In the genomic region with DNA sequence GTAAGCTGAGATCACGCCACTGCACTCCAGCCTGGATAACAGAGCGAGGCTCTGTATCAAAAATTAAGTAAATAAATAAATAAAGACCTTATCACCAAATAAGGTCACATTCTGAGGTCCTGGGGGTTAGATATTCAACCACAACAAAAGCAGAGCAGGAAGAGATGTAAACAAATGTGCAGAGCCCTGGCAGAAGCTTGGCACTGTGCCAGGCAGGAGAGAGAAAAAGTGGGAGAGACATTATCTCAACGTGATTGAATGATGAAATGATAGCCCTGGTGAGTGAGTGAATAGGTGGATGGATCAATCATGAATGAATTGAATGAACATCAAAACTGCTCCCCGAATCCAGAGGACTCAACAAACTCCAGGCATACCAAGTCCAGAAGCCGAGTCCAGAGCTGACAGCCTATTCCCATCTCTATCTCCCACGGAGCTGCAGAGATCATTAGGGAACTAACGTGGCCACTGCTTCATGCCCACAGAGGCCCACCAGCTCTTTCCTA, we compare ENCODE assay signal across 8 cellular contexts.
DNase-seq lines count a peak whose midpoint lies in the region; ATAC-seq and TF ChIP-seq lines count a peak whose summit lies in the region.

No MANE protein-coding gene starts in this region.

- H3K4me1 ChIP-seq in PC-9 (replicated peaks; ENCODE audit: insufficient read depth): peaks cover 99% of the 10 kb centered on the region
- peaks cover 51 to 68% (median 63%) of the 10 kb centered on the region in 4 donors for H3K4me1 ChIP-seq in esophagus muscularis mucosa
- H3K4me1 ChIP-seq in smooth muscle cell (ENCODE audit: low read depth): peaks cover 22% of the 10 kb centered on the region
- H3K4me1 ChIP-seq in foreskin keratinocyte: peaks cover 21% of the 10 kb centered on the region

- H2AFZ ChIP-seq in PC-9 (no peak overlapping the region), smooth muscle cell (ENCODE audit: low read depth) (no peak overlapping the region)

- H3K79me2 ChIP-seq in PC-9 (ENCODE audit: low read depth) (peaks cover 17% of the 10 kb centered on the region), smooth muscle cell (ENCODE audit: low read depth) (no peaks in the 10 kb centered on the region)

- no TSS peak for BruUV-seq in PC-9 (replicated peaks; lab: Mats Ljungman, UMichigan)

- no peak for ATAC-seq in foreskin keratinocyte

- CTCF ChIA-PET in PC-9 (lab: Charles Lee): interaction anchor here (1.7 kb wide), 1 partner anchor 33 kb away, joined by 3 read pairs; no protein-coding TSS in a partner anchor

- POLR2A ChIA-PET in PC-9 (lab: Charles Lee; ENCODE audit: unreplicated experiment): no interaction called here

- TF ChIP-seq CTCF in PC-9 (conservative IDR thresholded peaks at IDR 0.05) (no peak), esophagus muscularis mucosa (IDR thresholded peaks at IDR 0.05) (no peak), smooth muscle cell (IDR thresholded peaks at IDR 0.05; ENCODE audit: borderline replicate concordance, insufficient read depth, poor library complexity, severe bottlenecking) (no peak), foreskin keratinocyte (conservative IDR thresholded peaks at IDR 0.05) (no peak)

- no peaks in the 10 kb centered on the region for H3K9me2 ChIP-seq in PC-9 (ENCODE audit: insufficient read depth)

- H3K36me3 ChIP-seq in PC-9 (ENCODE audit: low read depth) (no peaks in the 10 kb centered on the region), esophagus muscularis mucosa (no peaks in the 10 kb centered on the region), smooth muscle cell (ENCODE audit: low read depth) (no peaks in the 10 kb centered on the region)

- H3K9me3 ChIP-seq in PC-9 (ENCODE audit: insufficient read depth, low read depth): no peaks in the 10 kb centered on the region
- H3K9me3 ChIP-seq in esophagus muscularis mucosa: no peaks in the 10 kb centered on the region
- no peaks in the 10 kb centered on the region for H3K9me3 ChIP-seq in smooth muscle cell (replicated peaks; ENCODE audit: low read depth)

- H3K27me3 ChIP-seq in PC-9 (ENCODE audit: insufficient read depth, low read depth) (no peaks in the 10 kb centered on the region), esophagus muscularis mucosa (no peaks in the 10 kb centered on the region), smooth muscle cell (ENCODE audit: low read depth) (no peaks in the 10 kb centered on the region), foreskin keratinocyte (no peaks in the 10 kb centered on the region)

- H3K27ac ChIP-seq in PC-9 (peak overlapping the region; percentile 99), esophagus muscularis mucosa (replicated peaks in 1 of 4) (peak overlapping the region; percentile 91 to 97 (median 94)), smooth muscle cell (ENCODE audit: low read depth) (peak overlapping the region; percentile 99), foreskin keratinocyte (no peak overlapping the region)

- H3K4me3 ChIP-seq in PC-9: peak overlapping the region; percentile 30; the same call in 1 of the 2 replicates
- no peak overlapping the region for H3K4me3 ChIP-seq in esophagus muscularis mucosa
- no peak overlapping the region for H3K4me3 ChIP-seq in smooth muscle cell

- H3F3A ChIP-seq in PC-9 (ENCODE audit: insufficient read depth, low read depth): peaks cover 80% of the 10 kb centered on the region
- H3F3A ChIP-seq in smooth muscle cell (ENCODE audit: low read depth): peaks cover 45% of the 10 kb centered on the region

- TF ChIP-seq POLR2A in esophagus muscularis mucosa (IDR thresholded peaks at IDR 0.05; ENCODE audit: low read depth): no peak

- 69% methylated on average over 7 of the region's 7 CpGs for WGBS in esophagus muscularis mucosa
- WGBS in smooth muscle cell (ENCODE audit: low lambda C conversion rate): 69% methylated on average over 7 of the region's 7 CpGs

- DNase-seq in NCI-H1092 treated with DMSO at 0.1 percent for 48 hours (lab: John Stamatoyannopoulos, UW) (peak; percentile 32), NCI-H1092 (lab: John Stamatoyannopoulos, UW) (no peak), PC-9 (peak in 1 of 2 experiments; percentile 68), esophagus muscularis mucosa (ENCODE audit: extremely low spot score) (no peak), smooth muscle cell (lab: John Stamatoyannopoulos, UW; ENCODE audit: unreplicated experiment) (no peak), occipital lobe (lab: John Stamatoyannopoulos, UW) (no peak), NOMO-1 (lab: John Stamatoyannopoulos, UW; ENCODE audit: unreplicated experiment in 2 of 2) (no peak), foreskin keratinocyte (no peak)

- intact Hi-C loops in PC-9 (cut with micrococcal nuclease; ENCODE audit: unreplicated experiment) (loop anchor here (5.0 kb wide), 1 partner anchor 321 kb away; no protein-coding TSS in a partner anchor), esophagus muscularis mucosa (cut with DNase I) (no loop called here)

- peak overlapping the region; percentile 53 for H3K9ac ChIP-seq in smooth muscle cell (ENCODE audit: low read depth)

- H4K20me1 ChIP-seq in PC-9 (ENCODE audit: insufficient read depth) (no peaks in the 10 kb centered on the region), smooth muscle cell (ENCODE audit: low read depth) (no peaks in the 10 kb centered on the region)

- TF ChIP-seq EP300 in esophagus muscularis mucosa (IDR thresholded peaks at IDR 0.05): no peak

- H3K4me2 ChIP-seq in PC-9: peak overlapping the region; percentile 68
- H3K4me2 ChIP-seq in smooth muscle cell: no peak overlapping the region
